ENCODE assay signal across 34 cellular contexts in genomic region chr3:38155825-38156224, GRCh38.
"Had no signal": no experiment of that assay in that cellular context is flagged by ENCODE, and none has a peak within 500 bp of the region (broad histone marks: within the 10 kb centered on the region; RNA-seq: fewer than 3 reads in every experiment).

No MANE protein-coding gene starts in this region.

- H3K9me3 Mint-ChIP-seq: activated B cell treated with CpG ODN at 0.5 μM for 24 hours; activated CD4-positive, alpha-beta memory T cell treated with anti-CD3 and anti-CD28 coated beads, Interleukin-2, amount 10 ng/mL, durations not matched to agents 7 days and 5 days; activated naive CD8-positive, alpha-beta T cell treated with anti-CD3 and anti-CD28 coated beads for 36 hours; T-cell had no signal

- H3K27ac Mint-ChIP-seq: activated CD4-positive, alpha-beta memory T cell treated with anti-CD3 and anti-CD28 coated beads, Interleukin-2, amount 10 ng/mL, durations not matched to agents 7 days and 5 days; activated CD8-positive, alpha-beta memory T cell treated with anti-CD3 and anti-CD28 coated beads, Interleukin-2, amount 10 ng/mL, durations not matched to agents 7 days and 5 days; activated naive CD8-positive, alpha-beta T cell treated with anti-CD3 and anti-CD28 coated beads for 36 hours; T-cell had no signal

- H3K36me3 ChIP-seq: brain microvascular endothelial cell, Peyer's patch had no signal

- H3K4me3 Mint-ChIP-seq: activated B cell treated with CpG ODN at 0.5 μM for 24 hours; activated CD4-positive, alpha-beta memory T cell treated with anti-CD3 and anti-CD28 coated beads, Interleukin-2, amount 10 ng/mL, durations not matched to agents 7 days and 5 days; activated CD8-positive, alpha-beta memory T cell treated with anti-CD3 and anti-CD28 coated beads, Interleukin-2, amount 10 ng/mL, durations not matched to agents 7 days and 5 days; activated naive CD8-positive, alpha-beta T cell treated with anti-CD3 and anti-CD28 coated beads for 36 hours; T-cell had no signal

- H3K27me3 ChIP-seq: brain microvascular endothelial cell, Peyer's patch had no signal

- H3K9me3 ChIP-seq: Peyer's patch had no signal

- H3K27ac ChIP-seq: brain microvascular endothelial cell, Peyer's patch, VCaP had no signal

- H3K4me3 ChIP-seq: Peyer's patch had no signal

- H3K36me3 Mint-ChIP-seq: activated CD8-positive, alpha-beta memory T cell treated with anti-CD3 and anti-CD28 coated beads, Interleukin-2, amount 10 ng/mL, durations not matched to agents 7 days and 5 days; activated naive CD8-positive, alpha-beta T cell treated with anti-CD3 and anti-CD28 coated beads for 36 hours; T-cell had no signal

- H3K27me3 Mint-ChIP-seq: activated B cell treated with CpG ODN at 0.5 μM for 24 hours; activated CD4-positive, alpha-beta memory T cell treated with anti-CD3 and anti-CD28 coated beads, Interleukin-2, amount 10 ng/mL, durations not matched to agents 7 days and 5 days; activated CD8-positive, alpha-beta memory T cell treated with anti-CD3 and anti-CD28 coated beads, Interleukin-2, amount 10 ng/mL, durations not matched to agents 7 days and 5 days; activated naive CD8-positive, alpha-beta T cell treated with anti-CD3 and anti-CD28 coated beads for 36 hours; T-cell had no signal

- ATAC-seq: activated CD8-positive, alpha-beta memory T cell treated with anti-CD3 and anti-CD28 coated beads, Interleukin-2, amount 10 ng/mL, durations not matched to agents 7 days and 5 days; Right ventricle myocardium inferior; SK-N-SH treated with all-trans-retinoic acid at 6 μM for 48 hours; T-cell had no signal

- H3K4me1 ChIP-seq: Peyer's patch had no signal

- DNase-seq: activated B cell treated with CpG ODN at 0.5 μM for 24 hours; activated CD4-positive, alpha-beta memory T cell treated with anti-CD3 and anti-CD28 coated beads, Interleukin-2, amount 10 ng/mL, durations not matched to agents 7 days and 5 days; activated CD4-positive, alpha-beta T cell treated with anti-CD3 and anti-CD28 coated beads for 4 hours; activated CD4-positive, alpha-beta T cell treated with anti-CD3 and anti-CD28 coated beads, Interleukin-2, amount 50 U/mL, for 1 hour; activated CD4-positive, CD25-positive, alpha-beta regulatory T cell treated with anti-CD3 and anti-CD28 coated beads, Interleukin-2, amount 50 U/mL, for 72 hours; activated CD8-positive, alpha-beta memory T cell treated with anti-CD3 and anti-CD28 coated beads for 24 hours; activated CD8-positive, alpha-beta memory T cell treated with anti-CD3 and anti-CD28 coated beads, Interleukin-2, amount 10 ng/mL, durations not matched to agents 7 days and 5 days; activated CD8-positive, alpha-beta memory T cell treated with anti-CD3 and anti-CD28 coated beads, Interleukin-2, amount 50 U/mL, for 48 hours; activated effector memory CD4-positive, alpha-beta T cell treated with Interleukin-2 at 50 U/mL for 16 hours; activated naive CD4-positive, alpha-beta T cell treated with anti-CD3 and anti-CD28 coated beads, Interleukin-2, amount 50 U/mL, for 16 hours; activated naive CD8-positive, alpha-beta T cell treated with anti-CD3 and anti-CD28 coated beads for 36 hours; activated T-cell treated with anti-CD3 and anti-CD28 coated beads, Interleukin-2, amount 50 U/mL, for 48 hours; amniotic stem cell; aorta; brain microvascular endothelial cell; central memory CD4-positive, alpha-beta T cell; Karpas-422; NCI-H1105; NCI-H1417 treated with DMSO at 0.1 percent for 48 hours; NCI-H1694; NCI-H1930; NCI-H2081 treated with DMSO at 0.1 percent for 48 hours; NCI-H226; NCI-H446 treated with DMSO at 0.1 percent for 48 hours; NCI-H524; Peyer's patch; RPMI8226; SIG-M5; T-cell; T-helper 2 cell; T-helper 9 cell had no signal
